Comparison of ENCODE assay signal across 1 cellular context in the genomic region with DNA sequence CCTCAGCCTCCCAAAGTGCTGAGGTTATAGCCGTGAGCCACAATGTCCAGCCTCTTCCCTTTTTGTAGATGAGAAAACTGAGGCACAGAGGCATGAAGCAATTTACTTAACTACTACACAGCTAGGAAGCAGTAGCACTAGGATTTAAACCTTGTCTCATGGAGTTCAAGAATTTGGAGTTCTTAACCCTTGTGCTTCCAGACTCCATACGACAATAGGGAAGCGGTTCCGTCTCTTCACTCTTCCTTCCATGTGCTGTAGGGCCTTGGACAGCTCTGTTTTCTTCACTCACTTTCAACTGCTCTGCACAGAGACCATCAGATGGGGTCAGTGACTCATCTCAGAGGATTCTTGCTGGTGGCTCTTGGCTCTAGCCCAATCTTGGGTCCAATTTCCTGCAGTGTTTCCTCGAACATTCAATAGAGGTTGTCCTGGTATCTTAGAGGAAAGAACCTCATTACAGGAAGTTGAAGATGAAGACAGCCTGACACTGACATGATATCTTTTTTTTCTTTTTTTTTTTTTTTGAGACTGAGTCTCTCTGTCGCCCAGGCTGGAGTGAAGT.
TF ChIP-seq lines count a peak whose summit lies in the region.

No MANE protein-coding gene starts in this region.

TF ChIP-seq in K562, 482 proteins besides CTCF, POLR2A, EP300 and RAD21 (continued from another document and continues in another):
- TF ChIP-seq, protein P1, sequence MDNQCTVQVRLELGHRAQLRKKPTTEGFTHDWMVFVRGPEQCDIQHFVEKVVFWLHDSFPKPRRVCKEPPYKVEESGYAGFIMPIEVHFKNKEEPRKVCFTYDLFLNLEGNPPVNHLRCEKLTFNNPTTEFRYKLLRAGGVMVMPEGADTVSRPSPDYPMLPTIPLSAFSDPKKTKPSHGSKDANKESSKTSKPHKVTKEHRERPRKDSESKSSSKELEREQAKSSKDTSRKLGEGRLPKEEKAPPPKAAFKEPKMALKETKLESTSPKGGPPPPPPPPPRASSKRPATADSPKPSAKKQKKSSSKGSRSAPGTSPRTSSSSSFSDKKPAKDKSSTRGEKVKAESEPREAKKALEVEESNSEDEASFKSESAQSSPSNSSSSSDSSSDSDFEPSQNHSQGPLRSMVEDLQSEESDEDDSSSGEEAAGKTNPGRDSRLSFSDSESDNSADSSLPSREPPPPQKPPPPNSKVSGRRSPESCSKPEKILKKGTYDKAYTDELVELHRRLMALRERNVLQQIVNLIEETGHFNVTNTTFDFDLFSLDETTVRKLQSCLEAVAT (IDR thresholded peaks at IDR 0.05) = peak in 1 of 2 experiments; percentile 12; a peak in 1 of 4 replicates
- TF ChIP-seq GATA2 (CRISPR knock-in tag; IDR thresholded peaks at IDR 0.05) = no peak
- TF ChIP-seq LCOR (CRISPR knock-in tag; IDR thresholded peaks at IDR 0.05) = peak; percentile 50; the same call in 1 of the 2 replicates
- peak in 1 of 2 experiments; percentile 38; a peak in 1 of 4 replicates for TF ChIP-seq NRF1 (conservative IDR thresholded peaks at IDR 0.05 in 1 of 2, IDR thresholded peaks at IDR 0.05 in 1 of 2)
- peak; percentile 96 for TF ChIP-seq JUND (IDR thresholded peaks at IDR 0.05; ENCODE audit: borderline replicate concordance, low read depth, low read length)
- TF ChIP-seq JUND (tag; IDR thresholded peaks at IDR 0.05; ENCODE audit: borderline replicate concordance, low read depth, low read length) = peak; percentile 94; the same call in 2 of the 3 replicates
- no peak for TF ChIP-seq DIDO1 (tag; IDR thresholded peaks at IDR 0.05; ENCODE audit: low read depth)
- TF ChIP-seq TFAM (CRISPR knock-in tag; conservative IDR thresholded peaks at IDR 0.05) = no peak
- TF ChIP-seq ZNF197 (CRISPR knock-in tag; IDR thresholded peaks at IDR 0.05; ENCODE audit: low read depth) = no peak
- TF ChIP-seq ARNT (IDR thresholded peaks at IDR 0.05) = peak in 1 of 2 experiments; percentile 83; a peak in 2 of 4 replicates
- no peak for TF ChIP-seq HNRNPLL (IDR thresholded peaks at IDR 0.05; ENCODE audit: low read depth, low read length, poor library complexity, severe bottlenecking)
- peak; percentile 87 for TF ChIP-seq ZNF766 (CRISPR knock-in tag; conservative IDR thresholded peaks at IDR 0.05)
- peak; percentile 77 for TF ChIP-seq L3MBTL2 (IDR thresholded peaks at IDR 0.05)
- peak; percentile 81; the same call in 1 of the 2 replicates for TF ChIP-seq JUN (IDR thresholded peaks at IDR 0.05; ENCODE audit: borderline replicate concordance, low read depth, low read length)
- no peak for TF ChIP-seq JUN (CRISPR knock-in tag; IDR thresholded peaks at IDR 0.05; ENCODE audit: borderline replicate concordance)
- TF ChIP-seq TCF3 (CRISPR knock-in tag; IDR thresholded peaks at IDR 0.05) = peak; percentile 45; the same call in 1 of the 2 replicates
- TF ChIP-seq ATF7 (IDR thresholded peaks at IDR 0.05) = peak; percentile 67; the same call in 1 of the 2 replicates
- TF ChIP-seq TEAD1 (CRISPR knock-in tag; IDR thresholded peaks at IDR 0.05) = peak in 1 of 2 experiments; percentile 37; a peak in 1 of 4 replicates
- TF ChIP-seq TRIM24 (IDR thresholded peaks at IDR 0.05) = peak; percentile 27 to 57; a peak in 2 of 4 replicates
- 0 out of 2 replicates have a peak, but pooled peaks have one; percentile 20 for TF ChIP-seq GTF2E2 (tag; IDR thresholded peaks at IDR 0.05)
- TF ChIP-seq E2F3 (CRISPR knock-in tag; IDR thresholded peaks at IDR 0.05) = no peak
- TF ChIP-seq, protein P2, sequence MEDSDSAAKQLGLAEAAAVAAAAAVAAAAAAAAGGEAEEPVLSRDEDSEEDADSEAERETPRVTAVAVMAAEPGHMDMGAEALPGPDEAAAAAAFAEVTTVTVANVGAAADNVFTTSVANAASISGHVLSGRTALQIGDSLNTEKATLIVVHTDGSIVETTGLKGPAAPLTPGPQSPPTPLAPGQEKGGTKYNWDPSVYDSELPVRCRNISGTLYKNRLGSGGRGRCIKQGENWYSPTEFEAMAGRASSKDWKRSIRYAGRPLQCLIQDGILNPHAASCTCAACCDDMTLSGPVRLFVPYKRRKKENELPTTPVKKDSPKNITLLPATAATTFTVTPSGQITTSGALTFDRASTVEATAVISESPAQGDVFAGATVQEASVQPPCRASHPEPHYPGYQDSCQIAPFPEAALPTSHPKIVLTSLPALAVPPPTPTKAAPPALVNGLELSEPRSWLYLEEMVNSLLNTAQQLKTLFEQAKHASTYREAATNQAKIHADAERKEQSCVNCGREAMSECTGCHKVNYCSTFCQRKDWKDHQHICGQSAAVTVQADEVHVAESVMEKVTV (CRISPR knock-in tag; IDR thresholded peaks at IDR 0.05) = no peak; the same call in 1 of the 2 replicates
- TF ChIP-seq, protein P3, sequence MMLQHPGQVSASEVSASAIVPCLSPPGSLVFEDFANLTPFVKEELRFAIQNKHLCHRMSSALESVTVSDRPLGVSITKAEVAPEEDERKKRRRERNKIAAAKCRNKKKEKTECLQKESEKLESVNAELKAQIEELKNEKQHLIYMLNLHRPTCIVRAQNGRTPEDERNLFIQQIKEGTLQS (IDR thresholded peaks at IDR 0.05) = peak; percentile 91
- TF ChIP-seq, protein P3 (CRISPR knock-in tag; conservative IDR thresholded peaks at IDR 0.05) = peak; percentile 80
- peak; percentile 57; the same call in 1 of the 2 replicates for TF ChIP-seq SMARCC2 (IDR thresholded peaks at IDR 0.05; ENCODE audit: low read depth)
- no peak for TF ChIP-seq CBX8 (IDR thresholded peaks at IDR 0.05; ENCODE audit: borderline replicate concordance, extremely low read depth, low read depth, low read length, poor library complexity, severe bottlenecking)
- TF ChIP-seq, protein P4, sequence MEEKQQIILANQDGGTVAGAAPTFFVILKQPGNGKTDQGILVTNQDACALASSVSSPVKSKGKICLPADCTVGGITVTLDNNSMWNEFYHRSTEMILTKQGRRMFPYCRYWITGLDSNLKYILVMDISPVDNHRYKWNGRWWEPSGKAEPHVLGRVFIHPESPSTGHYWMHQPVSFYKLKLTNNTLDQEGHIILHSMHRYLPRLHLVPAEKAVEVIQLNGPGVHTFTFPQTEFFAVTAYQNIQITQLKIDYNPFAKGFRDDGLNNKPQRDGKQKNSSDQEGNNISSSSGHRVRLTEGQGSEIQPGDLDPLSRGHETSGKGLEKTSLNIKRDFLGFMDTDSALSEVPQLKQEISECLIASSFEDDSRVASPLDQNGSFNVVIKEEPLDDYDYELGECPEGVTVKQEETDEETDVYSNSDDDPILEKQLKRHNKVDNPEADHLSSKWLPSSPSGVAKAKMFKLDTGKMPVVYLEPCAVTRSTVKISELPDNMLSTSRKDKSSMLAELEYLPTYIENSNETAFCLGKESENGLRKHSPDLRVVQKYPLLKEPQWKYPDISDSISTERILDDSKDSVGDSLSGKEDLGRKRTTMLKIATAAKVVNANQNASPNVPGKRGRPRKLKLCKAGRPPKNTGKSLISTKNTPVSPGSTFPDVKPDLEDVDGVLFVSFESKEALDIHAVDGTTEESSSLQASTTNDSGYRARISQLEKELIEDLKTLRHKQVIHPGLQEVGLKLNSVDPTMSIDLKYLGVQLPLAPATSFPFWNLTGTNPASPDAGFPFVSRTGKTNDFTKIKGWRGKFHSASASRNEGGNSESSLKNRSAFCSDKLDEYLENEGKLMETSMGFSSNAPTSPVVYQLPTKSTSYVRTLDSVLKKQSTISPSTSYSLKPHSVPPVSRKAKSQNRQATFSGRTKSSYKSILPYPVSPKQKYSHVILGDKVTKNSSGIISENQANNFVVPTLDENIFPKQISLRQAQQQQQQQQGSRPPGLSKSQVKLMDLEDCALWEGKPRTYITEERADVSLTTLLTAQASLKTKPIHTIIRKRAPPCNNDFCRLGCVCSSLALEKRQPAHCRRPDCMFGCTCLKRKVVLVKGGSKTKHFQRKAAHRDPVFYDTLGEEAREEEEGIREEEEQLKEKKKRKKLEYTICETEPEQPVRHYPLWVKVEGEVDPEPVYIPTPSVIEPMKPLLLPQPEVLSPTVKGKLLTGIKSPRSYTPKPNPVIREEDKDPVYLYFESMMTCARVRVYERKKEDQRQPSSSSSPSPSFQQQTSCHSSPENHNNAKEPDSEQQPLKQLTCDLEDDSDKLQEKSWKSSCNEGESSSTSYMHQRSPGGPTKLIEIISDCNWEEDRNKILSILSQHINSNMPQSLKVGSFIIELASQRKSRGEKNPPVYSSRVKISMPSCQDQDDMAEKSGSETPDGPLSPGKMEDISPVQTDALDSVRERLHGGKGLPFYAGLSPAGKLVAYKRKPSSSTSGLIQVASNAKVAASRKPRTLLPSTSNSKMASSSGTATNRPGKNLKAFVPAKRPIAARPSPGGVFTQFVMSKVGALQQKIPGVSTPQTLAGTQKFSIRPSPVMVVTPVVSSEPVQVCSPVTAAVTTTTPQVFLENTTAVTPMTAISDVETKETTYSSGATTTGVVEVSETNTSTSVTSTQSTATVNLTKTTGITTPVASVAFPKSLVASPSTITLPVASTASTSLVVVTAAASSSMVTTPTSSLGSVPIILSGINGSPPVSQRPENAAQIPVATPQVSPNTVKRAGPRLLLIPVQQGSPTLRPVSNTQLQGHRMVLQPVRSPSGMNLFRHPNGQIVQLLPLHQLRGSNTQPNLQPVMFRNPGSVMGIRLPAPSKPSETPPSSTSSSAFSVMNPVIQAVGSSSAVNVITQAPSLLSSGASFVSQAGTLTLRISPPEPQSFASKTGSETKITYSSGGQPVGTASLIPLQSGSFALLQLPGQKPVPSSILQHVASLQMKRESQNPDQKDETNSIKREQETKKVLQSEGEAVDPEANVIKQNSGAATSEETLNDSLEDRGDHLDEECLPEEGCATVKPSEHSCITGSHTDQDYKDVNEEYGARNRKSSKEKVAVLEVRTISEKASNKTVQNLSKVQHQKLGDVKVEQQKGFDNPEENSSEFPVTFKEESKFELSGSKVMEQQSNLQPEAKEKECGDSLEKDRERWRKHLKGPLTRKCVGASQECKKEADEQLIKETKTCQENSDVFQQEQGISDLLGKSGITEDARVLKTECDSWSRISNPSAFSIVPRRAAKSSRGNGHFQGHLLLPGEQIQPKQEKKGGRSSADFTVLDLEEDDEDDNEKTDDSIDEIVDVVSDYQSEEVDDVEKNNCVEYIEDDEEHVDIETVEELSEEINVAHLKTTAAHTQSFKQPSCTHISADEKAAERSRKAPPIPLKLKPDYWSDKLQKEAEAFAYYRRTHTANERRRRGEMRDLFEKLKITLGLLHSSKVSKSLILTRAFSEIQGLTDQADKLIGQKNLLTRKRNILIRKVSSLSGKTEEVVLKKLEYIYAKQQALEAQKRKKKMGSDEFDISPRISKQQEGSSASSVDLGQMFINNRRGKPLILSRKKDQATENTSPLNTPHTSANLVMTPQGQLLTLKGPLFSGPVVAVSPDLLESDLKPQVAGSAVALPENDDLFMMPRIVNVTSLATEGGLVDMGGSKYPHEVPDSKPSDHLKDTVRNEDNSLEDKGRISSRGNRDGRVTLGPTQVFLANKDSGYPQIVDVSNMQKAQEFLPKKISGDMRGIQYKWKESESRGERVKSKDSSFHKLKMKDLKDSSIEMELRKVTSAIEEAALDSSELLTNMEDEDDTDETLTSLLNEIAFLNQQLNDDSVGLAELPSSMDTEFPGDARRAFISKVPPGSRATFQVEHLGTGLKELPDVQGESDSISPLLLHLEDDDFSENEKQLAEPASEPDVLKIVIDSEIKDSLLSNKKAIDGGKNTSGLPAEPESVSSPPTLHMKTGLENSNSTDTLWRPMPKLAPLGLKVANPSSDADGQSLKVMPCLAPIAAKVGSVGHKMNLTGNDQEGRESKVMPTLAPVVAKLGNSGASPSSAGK (IDR thresholded peaks at IDR 0.05) = peak; percentile 67
- TF ChIP-seq, protein P5, sequence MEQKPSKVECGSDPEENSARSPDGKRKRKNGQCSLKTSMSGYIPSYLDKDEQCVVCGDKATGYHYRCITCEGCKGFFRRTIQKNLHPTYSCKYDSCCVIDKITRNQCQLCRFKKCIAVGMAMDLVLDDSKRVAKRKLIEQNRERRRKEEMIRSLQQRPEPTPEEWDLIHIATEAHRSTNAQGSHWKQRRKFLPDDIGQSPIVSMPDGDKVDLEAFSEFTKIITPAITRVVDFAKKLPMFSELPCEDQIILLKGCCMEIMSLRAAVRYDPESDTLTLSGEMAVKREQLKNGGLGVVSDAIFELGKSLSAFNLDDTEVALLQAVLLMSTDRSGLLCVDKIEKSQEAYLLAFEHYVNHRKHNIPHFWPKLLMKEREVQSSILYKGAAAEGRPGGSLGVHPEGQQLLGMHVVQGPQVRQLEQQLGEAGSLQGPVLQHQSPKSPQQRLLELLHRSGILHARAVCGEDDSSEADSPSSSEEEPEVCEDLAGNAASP (IDR thresholded peaks at IDR 0.05) = no peak
- TF ChIP-seq SMARCE1 (IDR thresholded peaks at IDR 0.05) = peak; percentile 75
- peak; percentile 57; a peak in 3 of 4 replicates for TF ChIP-seq FOXK2 (conservative IDR thresholded peaks at IDR 0.05 in 1 of 2, IDR thresholded peaks at IDR 0.05 in 1 of 2; ENCODE audit: low read depth in 2 of 2)
- peak; percentile 29; the same call in 1 of the 2 replicates for TF ChIP-seq MTA1 (IDR thresholded peaks at IDR 0.05; ENCODE audit: borderline replicate concordance)
- peak; percentile 90 for TF ChIP-seq DPF2 (IDR thresholded peaks at IDR 0.05)
- TF ChIP-seq CEBPB (tag; IDR thresholded peaks at IDR 0.05) = no peak; the same call in 1 of the 2 replicates
- TF ChIP-seq TRIM28 (IDR thresholded peaks at IDR 0.05) = no peak
- TF ChIP-seq KDM1A (IDR thresholded peaks at IDR 0.05) = peak; percentile 55 to 80; a peak in 3 of 4 replicates
- TF ChIP-seq CBFA2T3 (IDR thresholded peaks at IDR 0.05) = peak; percentile 60
- TF ChIP-seq BCOR (IDR thresholded peaks at IDR 0.05) = peak; percentile 93
- peak; percentile 88 for TF ChIP-seq SMARCA4 (IDR thresholded peaks at IDR 0.05)
- peak; percentile 62 for TF ChIP-seq PHF20 (IDR thresholded peaks at IDR 0.05; ENCODE audit: partially characterized antibody)
- TF ChIP-seq MAZ (CRISPR knock-in tag; conservative IDR thresholded peaks at IDR 0.05 in 1 of 2, IDR thresholded peaks at IDR 0.05 in 1 of 2) = peak in 1 of 2 experiments; percentile 29; a peak in 1 of 4 replicates
- TF ChIP-seq POLR2B (IDR thresholded peaks at IDR 0.05; ENCODE audit: low read depth, partially characterized antibody) = peak; percentile 45
- peak; percentile 29; the same call in 1 of the 2 replicates for TF ChIP-seq RBFOX2 (IDR thresholded peaks at IDR 0.05; ENCODE audit: low read depth, low read length)
- TF ChIP-seq, protein P6, sequence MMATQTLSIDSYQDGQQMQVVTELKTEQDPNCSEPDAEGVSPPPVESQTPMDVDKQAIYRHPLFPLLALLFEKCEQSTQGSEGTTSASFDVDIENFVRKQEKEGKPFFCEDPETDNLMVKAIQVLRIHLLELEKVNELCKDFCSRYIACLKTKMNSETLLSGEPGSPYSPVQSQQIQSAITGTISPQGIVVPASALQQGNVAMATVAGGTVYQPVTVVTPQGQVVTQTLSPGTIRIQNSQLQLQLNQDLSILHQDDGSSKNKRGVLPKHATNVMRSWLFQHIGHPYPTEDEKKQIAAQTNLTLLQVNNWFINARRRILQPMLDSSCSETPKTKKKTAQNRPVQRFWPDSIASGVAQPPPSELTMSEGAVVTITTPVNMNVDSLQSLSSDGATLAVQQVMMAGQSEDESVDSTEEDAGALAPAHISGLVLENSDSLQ (IDR thresholded peaks at IDR 0.05) = peak; percentile 87
- TF ChIP-seq NFRKB (IDR thresholded peaks at IDR 0.05; ENCODE audit: low read depth) = peak; percentile 19; the same call in 1 of the 2 replicates
- TF ChIP-seq ZFX (CRISPR knock-in tag; IDR thresholded peaks at IDR 0.05) = no peak
- 0 out of 2 replicates have a peak, but pooled peaks have one; percentile 20 for TF ChIP-seq DMBX1 (CRISPR knock-in tag; IDR thresholded peaks at IDR 0.05; ENCODE audit: borderline replicate concordance)
- TF ChIP-seq FOS (IDR thresholded peaks at IDR 0.05; ENCODE audit: extremely low read depth, insufficient read length) = peak; percentile 60
